In genomic region chr2:176483901-176484568, GRCh38 we compare ENCODE assay signal across 23 cellular contexts.
"Had no signal": no experiment of that assay in that cellular context is flagged by ENCODE, and none has a peak within 500 bp of the region (broad histone marks: within the 10 kb centered on the region; RNA-seq: fewer than 3 reads in every experiment).

No MANE protein-coding gene starts in this region.

- FAIRE-seq: colon, endothelial cell of umbilical vein, islet of Langerhans, TTC549 had no signal

- H3K4me3 ChIP-seq: adrenal gland, ascending aorta, breast epithelium, dorsolateral prefrontal cortex, esophagus muscularis mucosa, gastroesophageal sphincter, mucosa of descending colon, suprapubic skin, tibial nerve had no signal

- H3K27ac ChIP-seq: adrenal gland, ascending aorta, breast epithelium, dorsolateral prefrontal cortex, esophagus muscularis mucosa, gastroesophageal sphincter, suprapubic skin, tibial nerve had no signal

- H3K36me3 ChIP-seq: adrenal gland, ascending aorta, breast epithelium, esophagus muscularis mucosa, gastroesophageal sphincter, suprapubic skin, tibial nerve had no signal

- H3K9me3 ChIP-seq: adrenal gland, ascending aorta, breast epithelium, esophagus muscularis mucosa, gastroesophageal sphincter, mucosa of descending colon, suprapubic skin, tibial nerve had no signal

- DNase-seq: activated CD4-positive, alpha-beta T cell treated with anti-CD3 and anti-CD28 coated beads for 1 hour; activated CD4-positive, alpha-beta T cell treated with anti-CD3 and anti-CD28 coated beads, Interleukin-2, amount 50 U/mL, for 1 hour; activated CD8-positive, alpha-beta T cell treated with anti-CD3 and anti-CD28 coated beads, Interleukin-2, amount 10 ng/mL, durations not matched to agents 7 days and 5 days; activated gamma-delta T cell treated with Interleukin-2 at 50 U/mL for 16 hours; adrenal gland; dorsolateral prefrontal cortex; effector memory CD8-positive, alpha-beta T cell; head of caudate nucleus; left colon; mucosa of descending colon; naive B cell; stimulated activated CD4-positive, alpha-beta T cell treated with anti-CD3 and anti-CD28 coated beads, Interleukin-4, amount 100 ng/mL, for 24 hours; T-helper 1 cell had no signal

- H3K27me3 ChIP-seq: ascending aorta, esophagus muscularis mucosa, suprapubic skin, tibial nerve had no signal

- H3K4me1 ChIP-seq: adrenal gland, ascending aorta, breast epithelium, tibial nerve had no signal
